Comparison of ENCODE assay signal across 14 cellular contexts in genomic region chr4:42488114-42488513, GRCh38.
DNase-seq lines count a peak whose midpoint lies in the region; ATAC-seq and TF ChIP-seq lines count a peak whose summit lies in the region.
"Had no signal": no experiment of that assay in that cellular context is flagged by ENCODE, and none has a peak within 500 bp of the region (broad histone marks: within the 10 kb centered on the region; RNA-seq: fewer than 3 reads in every experiment).

No MANE protein-coding gene starts in this region.

- no peaks in the 10 kb centered on the region for H3K79me2 ChIP-seq in GM23338 (replicated peaks; ENCODE audit: insufficient read depth)

- 0 out of 2 replicates have a peak overlapping the region, but pooled peaks have one; percentile 72 for H3K27ac ChIP-seq in GM23338 (ENCODE audit: low read depth)
- H3K27ac ChIP-seq: gastroesophageal sphincter, left ventricle myocardium inferior had no signal

- no peaks in the 10 kb centered on the region for H3K36me3 ChIP-seq in GM23338 (ENCODE audit: insufficient read depth)
- H3K36me3 ChIP-seq: gastroesophageal sphincter, left ventricle myocardium inferior had no signal

- 0 out of 3 replicates have a peak, but pooled peaks cover 3% of the 10 kb centered on the region for H3K9me3 Mint-ChIP-seq in GM23338
- H3K9me3 Mint-ChIP-seq in stimulated activated naive B cell treated with anti-CD40 and anti-IgM and Interleukin-4, amounts not matched to agents 10 μg/mL and 1 μg/mL and 100 μg/mL, for 72 hours = no peaks in the 10 kb centered on the region

- H3K4me3 ChIP-seq in GM23338 = no peak overlapping the region
- H3K4me3 ChIP-seq: gastroesophageal sphincter, left ventricle myocardium inferior had no signal

- no peaks in the 10 kb centered on the region for H4K20me1 ChIP-seq in GM23338 (replicated peaks; ENCODE audit: insufficient read depth)

- ATAC-seq in GM19035 (IDR thresholded peaks at IDR 0.05; ENCODE audit: unreplicated experiment) = peak; percentile 80
- no peak; the same call in 2 of the 3 replicates for ATAC-seq in GM23338
- ATAC-seq in HG03159 (IDR thresholded peaks at IDR 0.05; ENCODE audit: unreplicated experiment) = peak; percentile 78
- peak; percentile 68 to 78 for ATAC-seq in stimulated activated naive B cell treated with anti-CD40 and anti-IgM and Interleukin-4, amounts not matched to agents 10 μg/mL and 1 μg/mL and 100 μg/mL, for 72 hours (replicated peaks)
- ATAC-seq: gastroesophageal sphincter, SK-N-SH treated with all-trans-retinoic acid at 6 μM for 48 hours had no signal

- DNase-seq in GM23338 (ENCODE audit: low spot score) (no peak), GF-D8 (lab: John Stamatoyannopoulos, UW) (no peak), NCI-H526 treated with DMSO at 0.1 percent for 48 hours (lab: John Stamatoyannopoulos, UW) (no peak)
- no peak for DNase-seq in stimulated activated naive B cell treated with anti-CD40 and anti-IgM and Interleukin-4, amounts not matched to agents 10 μg/mL and 1 μg/mL and 100 μg/mL, for 72 hours
- no peak for DNase-seq in activated naive CD4-positive, alpha-beta T cell treated with Interleukin-2 at 50 U/mL for 16 hours
- DNase-seq: activated CD4-positive, alpha-beta T cell treated with anti-CD3 and anti-CD28 coated beads for 4 hours; left ventricle myocardium inferior; NCI-H510A treated with DMSO at 0.1 percent for 48 hours; nucleus accumbens; stimulated activated CD4-positive, alpha-beta T cell treated with anti-CD3 and anti-CD28 coated beads, Interleukin-1b, Interleukin-23, amount 100 ng/mL, for 48 hours had no signal

- H3K36me3 Mint-ChIP-seq in GM23338 (ENCODE audit: low read depth) = no peaks in the 10 kb centered on the region; the same call in 2 of the 3 replicates
- peaks cover 11 to 30% of the 10 kb centered on the region in 2 donors for H3K36me3 Mint-ChIP-seq in stimulated activated naive B cell treated with anti-CD40 and anti-IgM and Interleukin-4, amounts not matched to agents 10 μg/mL and 1 μg/mL and 100 μg/mL, for 72 hours

- H3K4me2 ChIP-seq in GM23338 = peak overlapping the region; percentile 26; the same call in 1 of the 2 replicates

- H3K4me1 ChIP-seq in GM23338 (ENCODE audit: insufficient read depth) = peaks cover 78% of the 10 kb centered on the region
- H3K4me1 ChIP-seq: left ventricle myocardium inferior had no signal

- H3K4me1 Mint-ChIP-seq in GM23338 = peaks cover 75% of the 10 kb centered on the region
- peaks cover 14 to 25% of the 10 kb centered on the region in 2 donors for H3K4me1 Mint-ChIP-seq in stimulated activated naive B cell treated with anti-CD40 and anti-IgM and Interleukin-4, amounts not matched to agents 10 μg/mL and 1 μg/mL and 100 μg/mL, for 72 hours

- no peaks in the 10 kb centered on the region; the same call in 1 of the 2 replicates for H3F3A ChIP-seq in GM23338 (replicated peaks; ENCODE audit: low read depth)

- H3K4me3 Mint-ChIP-seq in GM23338 = no peak overlapping the region
- H3K4me3 Mint-ChIP-seq in stimulated activated naive B cell treated with anti-CD40 and anti-IgM and Interleukin-4, amounts not matched to agents 10 μg/mL and 1 μg/mL and 100 μg/mL, for 72 hours = no peak overlapping the region

- TF ChIP-seq CTCF in GM23338 (conservative IDR thresholded peaks at IDR 0.05; ENCODE audit: low read depth in 2 of 2) = no peak

- H3K27me3 ChIP-seq in GM23338 (ENCODE audit: insufficient read depth) = no peaks in the 10 kb centered on the region
- H3K27me3 ChIP-seq: gastroesophageal sphincter had no signal

- H2AFZ ChIP-seq in GM23338 = no peak overlapping the region

- no peaks in the 10 kb centered on the region for H3K9me2 ChIP-seq in GM23338 (ENCODE audit: insufficient read depth)

- peak overlapping the region; percentile 85 for H3K27ac Mint-ChIP-seq in GM23338
- H3K27ac Mint-ChIP-seq in stimulated activated naive B cell treated with anti-CD40 and anti-IgM and Interleukin-4, amounts not matched to agents 10 μg/mL and 1 μg/mL and 100 μg/mL, for 72 hours = peak overlapping the region; percentile 28

- H3K27me3 Mint-ChIP-seq in GM23338 (ENCODE audit: insufficient read depth, low read depth, poor library complexity) = peaks cover 2% of the 10 kb centered on the region
- no peaks in the 10 kb centered on the region for H3K27me3 Mint-ChIP-seq in stimulated activated naive B cell treated with anti-CD40 and anti-IgM and Interleukin-4, amounts not matched to agents 10 μg/mL and 1 μg/mL and 100 μg/mL, for 72 hours

TF ChIP-seq in GM23338, 12 proteins besides CTCF, POLR2A, EP300 and RAD21 (continues in another document):
- TF ChIP-seq ZNF462 (CRISPR knock-in tag; IDR thresholded peaks at IDR 0.05) = no peak
- no peak for TF ChIP-seq REST (IDR thresholded peaks at IDR 0.05; ENCODE audit: unreplicated experiment)
